Comparison of ENCODE assay signal across 14 cellular contexts in genomic region chr18:9120796-9121195, GRCh38. TPM values are rescaled to one million over a fixed set of nuclear protein-coding genes. Genes with fewer than 3 reads are reported as not detected.
DNase-seq lines count a peak whose midpoint lies in the region; ATAC-seq and TF ChIP-seq lines count a peak whose summit lies in the region.
"Had no signal": no experiment of that assay in that cellular context is flagged by ENCODE, and none has a peak within 500 bp of the region (broad histone marks: within the 10 kb centered on the region; RNA-seq: fewer than 3 reads in every experiment).

No MANE protein-coding gene starts in this region.

- no peak overlapping the region for H3K4me3 ChIP-seq in ascending aorta
- H3K4me3 ChIP-seq: upper lobe of left lung had no signal

- DNase-seq in T-helper 1 cell (no peak), ascending aorta (ENCODE audit: low spot score in 2 of 2) (no peak), NCI-H187 (lab: John Stamatoyannopoulos, UW) (no peak)
- no peak for DNase-seq in natural killer cell treated with Interleukin-12 subunit alpha and Interleukin-12 subunit beta and Interleukin-15 and Interleukin-18, amount 100 ng/mL, for 72 hours (ENCODE audit: low spot score)
- DNase-seq: retina; SIG-M5; stimulated activated CD4-positive, alpha-beta T cell treated with anti-CD3 and anti-CD28 coated beads, Interleukin-2, amount 100 ng/mL, for 24 hours; upper lobe of left lung had no signal

- peaks cover 49% of the 10 kb centered on the region for H3K4me1 Mint-ChIP-seq in T-helper 1 cell treated with Interleukin-12 subunit alpha and Interleukin-12 subunit beta and Interleukin-4 antibody, amounts not matched to agents 30 μg/mL and 1 μg/mL, for 36 hours (ENCODE audit: low read depth)
- peaks cover 30 to 55% (median 42%) of the 10 kb centered on the region in 3 donors for H3K4me1 Mint-ChIP-seq in IgD-negative memory B cell
- peaks cover 45 to 56% of the 10 kb centered on the region in 2 donors for H3K4me1 Mint-ChIP-seq in natural killer cell treated with Interleukin-12 subunit alpha and Interleukin-12 subunit beta and Interleukin-15 and Interleukin-18, amount 100 ng/mL, for 72 hours (ENCODE audit: low read depth in 2 of 2)

- peak in 1 of 2 donors; percentile 70 for ATAC-seq in natural killer cell treated with Interleukin-12 subunit alpha and Interleukin-12 subunit beta and Interleukin-15 and Interleukin-18, amount 100 ng/mL, for 72 hours
- ATAC-seq in GM19328 (IDR thresholded peaks at IDR 0.05; ENCODE audit: unreplicated experiment) = no peak
- ATAC-seq in HG03095 (IDR thresholded peaks at IDR 0.05; ENCODE audit: unreplicated experiment) = no peak

- H3K27me3 ChIP-seq in ascending aorta = no peaks in the 10 kb centered on the region
- H3K27me3 ChIP-seq: upper lobe of left lung had no signal

- H3K4me1 ChIP-seq in ascending aorta = peaks cover 7 to 36% of the 10 kb centered on the region in 2 donors

- H3K27me3 Mint-ChIP-seq in T-helper 1 cell treated with Interleukin-12 subunit alpha and Interleukin-12 subunit beta and Interleukin-4 antibody, amounts not matched to agents 30 μg/mL and 1 μg/mL, for 36 hours (ENCODE audit: low read depth) = no peaks in the 10 kb centered on the region
- no peaks in the 10 kb centered on the region for H3K27me3 Mint-ChIP-seq in IgD-negative memory B cell
- no peaks in the 10 kb centered on the region for H3K27me3 Mint-ChIP-seq in natural killer cell treated with Interleukin-12 subunit alpha and Interleukin-12 subunit beta and Interleukin-15 and Interleukin-18, amount 100 ng/mL, for 72 hours

- TF ChIP-seq CTCF in ascending aorta (IDR thresholded peaks at IDR 0.05) = no peak

- H3K9me3 ChIP-seq in ascending aorta = no peaks in the 10 kb centered on the region
- H3K9me3 ChIP-seq: upper lobe of left lung had no signal

- peak overlapping the region; percentile 27 for H3K4me3 Mint-ChIP-seq in T-helper 1 cell treated with Interleukin-12 subunit alpha and Interleukin-12 subunit beta and Interleukin-4 antibody, amounts not matched to agents 30 μg/mL and 1 μg/mL, for 36 hours
- H3K4me3 Mint-ChIP-seq in IgD-negative memory B cell = peak overlapping the region in 1 of 4 donors; percentile 52
- H3K4me3 Mint-ChIP-seq in natural killer cell treated with Interleukin-12 subunit alpha and Interleukin-12 subunit beta and Interleukin-15 and Interleukin-18, amount 100 ng/mL, for 72 hours = peak overlapping the region; percentile 58
- H3K4me3 Mint-ChIP-seq: CD14-positive monocyte had no signal

- H3K36me3 Mint-ChIP-seq in T-helper 1 cell treated with Interleukin-12 subunit alpha and Interleukin-12 subunit beta and Interleukin-4 antibody, amounts not matched to agents 30 μg/mL and 1 μg/mL, for 36 hours (ENCODE audit: low read depth) = peaks cover 44% of the 10 kb centered on the region
- H3K36me3 Mint-ChIP-seq in IgD-negative memory B cell = peaks cover 4% of the 10 kb centered on the region
- peaks cover 46% of the 10 kb centered on the region for H3K36me3 Mint-ChIP-seq in natural killer cell treated with Interleukin-12 subunit alpha and Interleukin-12 subunit beta and Interleukin-15 and Interleukin-18, amount 100 ng/mL, for 72 hours

- intact Hi-C loops in ascending aorta (cut with DNase I) = no loop called here

- peaks cover 7 to 28% of the 10 kb centered on the region in 2 donors for H3K36me3 ChIP-seq in ascending aorta

- peak overlapping the region; percentile 22 to 34 for H3K27ac ChIP-seq in ascending aorta
- H3K27ac ChIP-seq: 22Rv1 had no signal

- H3K27ac Mint-ChIP-seq in T-helper 1 cell treated with Interleukin-12 subunit alpha and Interleukin-12 subunit beta and Interleukin-4 antibody, amounts not matched to agents 30 μg/mL and 1 μg/mL, for 36 hours = peak overlapping the region; percentile 62
- peak overlapping the region; percentile 19 to 76 (median 45) for H3K27ac Mint-ChIP-seq in IgD-negative memory B cell
- H3K27ac Mint-ChIP-seq in natural killer cell treated with Interleukin-12 subunit alpha and Interleukin-12 subunit beta and Interleukin-15 and Interleukin-18, amount 100 ng/mL, for 72 hours = peak overlapping the region; percentile 73 to 75

- no peaks in the 10 kb centered on the region for H3K9me3 Mint-ChIP-seq in T-helper 1 cell treated with Interleukin-12 subunit alpha and Interleukin-12 subunit beta and Interleukin-4 antibody, amounts not matched to agents 30 μg/mL and 1 μg/mL, for 36 hours
- no peaks in the 10 kb centered on the region for H3K9me3 Mint-ChIP-seq in IgD-negative memory B cell
- no peaks in the 10 kb centered on the region for H3K9me3 Mint-ChIP-seq in natural killer cell treated with Interleukin-12 subunit alpha and Interleukin-12 subunit beta and Interleukin-15 and Interleukin-18, amount 100 ng/mL, for 72 hours
- H3K9me3 Mint-ChIP-seq: CD14-positive monocyte had no signal

RNA-seq across cellular contexts. Expression of gene ANKRD12, which starts 15.8 kb away (rescaled TPM):
- 87.3 TPM for polyA plus RNA-seq in IgD-negative memory B cell
- total RNA-seq in ascending aorta = 11.4 TPM
- total RNA-seq in natural killer cell treated with Interleukin-12 subunit alpha and Interleukin-12 subunit beta and Interleukin-15 and Interleukin-18, amount 100 ng/mL, for 72 hours = 100 to 1,000 TPM; 133 to 174 TPM

RNA-seq across cellular contexts. Expression of gene NDUFV2, which starts 18.3 kb away (rescaled TPM):
- 144 TPM for polyA plus RNA-seq in IgD-negative memory B cell
- 48.6 TPM for total RNA-seq in ascending aorta
- 100 to 1,000 TPM; 276 to 295 TPM for total RNA-seq in natural killer cell treated with Interleukin-12 subunit alpha and Interleukin-12 subunit beta and Interleukin-15 and Interleukin-18, amount 100 ng/mL, for 72 hours

Comparison
In these comparisons a context has a peak if more than half of its experiments do, and no peak if none do; other contexts are left out.
1. RNA of gene ANKRD12, which starts 15.8 kb away (total RNA-seq): 133 to 174 TPM in natural killer cell treated with Interleukin-12 subunit alpha and Interleukin-12 subunit beta and Interleukin-15 and Interleukin-18, amount 100 ng/mL, for 72 hours; 11.4 TPM in ascending aorta (single experiment); every median in the first group is over 10 times any median in the second.
2. Peak in every context shown above with its lines, with median percentiles within 50 percentile points of each other: H3K27ac Mint-ChIP-seq.